Comparison of ENCODE assay signal across 1 cellular context in the genomic region with DNA sequence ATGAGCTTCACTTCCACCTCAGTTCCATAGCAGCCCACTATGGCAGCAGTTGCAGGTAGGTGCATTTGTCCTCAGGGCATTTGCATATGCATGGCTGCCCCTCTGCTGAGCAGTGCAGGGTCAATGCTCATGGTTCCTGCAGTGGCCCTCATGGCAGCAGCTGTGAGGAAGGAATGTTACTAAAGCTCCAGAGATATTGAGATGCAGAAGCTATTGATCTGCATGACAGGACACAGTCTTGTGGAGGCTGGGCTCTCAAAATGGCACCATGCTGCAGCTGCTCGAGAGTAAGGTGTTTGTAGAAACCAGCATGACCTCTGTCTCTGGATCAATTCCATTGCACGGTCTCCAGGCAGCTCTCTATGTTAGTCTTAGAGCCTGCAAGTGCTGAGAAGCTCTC.
A peak's percentile ranks its signal among the peaks of the same experiment; 100 is the strongest.
TF ChIP-seq lines count a peak whose summit lies in the region.

No MANE protein-coding gene starts in this region.

TF ChIP-seq in GM23338, 12 proteins besides CTCF, POLR2A, EP300 and RAD21:
- TF ChIP-seq, protein P1, sequence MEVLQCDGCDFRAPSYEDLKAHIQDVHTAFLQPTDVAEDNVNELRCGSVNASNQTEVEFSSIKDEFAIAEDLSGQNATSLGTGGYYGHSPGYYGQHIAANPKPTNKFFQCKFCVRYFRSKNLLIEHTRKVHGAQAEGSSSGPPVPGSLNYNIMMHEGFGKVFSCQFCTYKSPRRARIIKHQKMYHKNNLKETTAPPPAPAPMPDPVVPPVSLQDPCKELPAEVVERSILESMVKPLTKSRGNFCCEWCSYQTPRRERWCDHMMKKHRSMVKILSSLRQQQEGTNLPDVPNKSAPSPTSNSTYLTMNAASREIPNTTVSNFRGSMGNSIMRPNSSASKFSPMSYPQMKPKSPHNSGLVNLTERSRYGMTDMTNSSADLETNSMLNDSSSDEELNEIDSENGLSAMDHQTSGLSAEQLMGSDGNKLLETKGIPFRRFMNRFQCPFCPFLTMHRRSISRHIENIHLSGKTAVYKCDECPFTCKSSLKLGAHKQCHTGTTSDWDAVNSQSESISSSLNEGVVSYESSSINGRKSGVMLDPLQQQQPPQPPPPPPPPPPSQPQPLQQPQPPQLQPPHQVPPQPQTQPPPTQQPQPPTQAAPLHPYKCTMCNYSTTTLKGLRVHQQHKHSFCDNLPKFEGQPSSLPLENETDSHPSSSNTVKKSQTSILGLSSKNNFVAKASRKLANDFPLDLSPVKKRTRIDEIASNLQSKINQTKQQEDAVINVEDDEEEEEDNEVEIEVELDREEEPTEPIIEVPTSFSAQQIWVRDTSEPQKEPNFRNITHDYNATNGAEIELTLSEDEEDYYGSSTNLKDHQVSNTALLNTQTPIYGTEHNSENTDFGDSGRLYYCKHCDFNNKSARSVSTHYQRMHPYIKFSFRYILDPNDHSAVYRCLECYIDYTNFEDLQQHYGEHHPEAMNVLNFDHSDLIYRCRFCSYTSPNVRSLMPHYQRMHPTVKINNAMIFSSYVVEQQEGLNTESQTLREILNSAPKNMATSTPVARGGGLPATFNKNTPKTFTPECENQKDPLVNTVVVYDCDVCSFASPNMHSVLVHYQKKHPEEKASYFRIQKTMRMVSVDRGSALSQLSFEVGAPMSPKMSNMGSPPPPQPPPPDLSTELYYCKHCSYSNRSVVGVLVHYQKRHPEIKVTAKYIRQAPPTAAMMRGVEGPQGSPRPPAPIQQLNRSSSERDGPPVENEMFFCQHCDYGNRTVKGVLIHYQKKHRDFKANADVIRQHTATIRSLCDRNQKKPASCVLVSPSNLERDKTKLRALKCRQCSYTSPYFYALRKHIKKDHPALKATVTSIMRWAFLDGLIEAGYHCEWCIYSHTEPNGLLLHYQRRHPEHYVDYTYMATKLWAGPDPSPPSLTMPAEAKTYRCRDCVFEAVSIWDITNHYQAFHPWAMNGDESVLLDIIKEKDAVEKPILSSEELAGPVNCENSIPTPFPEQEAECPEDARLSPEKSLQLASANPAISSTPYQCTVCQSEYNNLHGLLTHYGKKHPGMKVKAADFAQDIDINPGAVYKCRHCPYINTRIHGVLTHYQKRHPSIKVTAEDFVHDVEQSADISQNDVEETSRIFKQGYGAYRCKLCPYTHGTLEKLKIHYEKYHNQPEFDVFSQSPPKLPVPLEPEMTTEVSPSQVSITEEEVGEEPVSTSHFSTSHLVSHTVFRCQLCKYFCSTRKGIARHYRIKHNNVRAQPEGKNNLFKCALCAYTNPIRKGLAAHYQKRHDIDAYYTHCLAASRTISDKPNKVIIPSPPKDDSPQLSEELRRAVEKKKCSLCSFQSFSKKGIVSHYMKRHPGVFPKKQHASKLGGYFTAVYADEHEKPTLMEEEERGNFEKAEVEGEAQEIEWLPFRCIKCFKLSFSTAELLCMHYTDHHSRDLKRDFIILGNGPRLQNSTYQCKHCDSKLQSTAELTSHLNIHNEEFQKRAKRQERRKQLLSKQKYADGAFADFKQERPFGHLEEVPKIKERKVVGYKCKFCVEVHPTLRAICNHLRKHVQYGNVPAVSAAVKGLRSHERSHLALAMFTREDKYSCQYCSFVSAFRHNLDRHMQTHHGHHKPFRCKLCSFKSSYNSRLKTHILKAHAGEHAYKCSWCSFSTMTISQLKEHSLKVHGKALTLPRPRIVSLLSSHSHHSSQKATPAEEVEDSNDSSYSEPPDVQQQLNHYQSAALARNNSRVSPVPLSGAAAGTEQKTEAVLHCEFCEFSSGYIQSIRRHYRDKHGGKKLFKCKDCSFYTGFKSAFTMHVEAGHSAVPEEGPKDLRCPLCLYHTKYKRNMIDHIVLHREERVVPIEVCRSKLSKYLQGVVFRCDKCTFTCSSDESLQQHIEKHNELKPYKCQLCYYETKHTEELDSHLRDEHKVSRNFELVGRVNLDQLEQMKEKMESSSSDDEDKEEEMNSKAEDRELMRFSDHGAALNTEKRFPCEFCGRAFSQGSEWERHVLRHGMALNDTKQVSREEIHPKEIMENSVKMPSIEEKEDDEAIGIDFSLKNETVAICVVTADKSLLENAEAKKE (CRISPR knock-in tag; IDR thresholded peaks at IDR 0.05) = peak; percentile 85; the same call in 1 of the 2 replicates
- TF ChIP-seq, protein P2, sequence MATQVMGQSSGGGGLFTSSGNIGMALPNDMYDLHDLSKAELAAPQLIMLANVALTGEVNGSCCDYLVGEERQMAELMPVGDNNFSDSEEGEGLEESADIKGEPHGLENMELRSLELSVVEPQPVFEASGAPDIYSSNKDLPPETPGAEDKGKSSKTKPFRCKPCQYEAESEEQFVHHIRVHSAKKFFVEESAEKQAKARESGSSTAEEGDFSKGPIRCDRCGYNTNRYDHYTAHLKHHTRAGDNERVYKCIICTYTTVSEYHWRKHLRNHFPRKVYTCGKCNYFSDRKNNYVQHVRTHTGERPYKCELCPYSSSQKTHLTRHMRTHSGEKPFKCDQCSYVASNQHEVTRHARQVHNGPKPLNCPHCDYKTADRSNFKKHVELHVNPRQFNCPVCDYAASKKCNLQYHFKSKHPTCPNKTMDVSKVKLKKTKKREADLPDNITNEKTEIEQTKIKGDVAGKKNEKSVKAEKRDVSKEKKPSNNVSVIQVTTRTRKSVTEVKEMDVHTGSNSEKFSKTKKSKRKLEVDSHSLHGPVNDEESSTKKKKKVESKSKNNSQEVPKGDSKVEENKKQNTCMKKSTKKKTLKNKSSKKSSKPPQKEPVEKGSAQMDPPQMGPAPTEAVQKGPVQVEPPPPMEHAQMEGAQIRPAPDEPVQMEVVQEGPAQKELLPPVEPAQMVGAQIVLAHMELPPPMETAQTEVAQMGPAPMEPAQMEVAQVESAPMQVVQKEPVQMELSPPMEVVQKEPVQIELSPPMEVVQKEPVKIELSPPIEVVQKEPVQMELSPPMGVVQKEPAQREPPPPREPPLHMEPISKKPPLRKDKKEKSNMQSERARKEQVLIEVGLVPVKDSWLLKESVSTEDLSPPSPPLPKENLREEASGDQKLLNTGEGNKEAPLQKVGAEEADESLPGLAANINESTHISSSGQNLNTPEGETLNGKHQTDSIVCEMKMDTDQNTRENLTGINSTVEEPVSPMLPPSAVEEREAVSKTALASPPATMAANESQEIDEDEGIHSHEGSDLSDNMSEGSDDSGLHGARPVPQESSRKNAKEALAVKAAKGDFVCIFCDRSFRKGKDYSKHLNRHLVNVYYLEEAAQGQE (IDR thresholded peaks at IDR 0.05; ENCODE audit: unreplicated experiment) = no peak
- TF ChIP-seq ZNF114 (CRISPR knock-in tag; IDR thresholded peaks at IDR 0.05) = peak; percentile 78; the same call in 1 of the 2 replicates
